Comparison of ENCODE assay signal across 2 cellular contexts in genomic region chr14:92956961-92957360, GRCh38.
TF ChIP-seq lines count a peak whose summit lies in the region.

No MANE protein-coding gene starts in this region.

TF ChIP-seq in IMR-90, 13 proteins besides CTCF, POLR2A, EP300 and RAD21:
- TF ChIP-seq CHD1 (IDR thresholded peaks at IDR 0.05; ENCODE audit: low read depth, low read length) (no peak), BHLHE40 (IDR thresholded peaks at IDR 0.05; ENCODE audit: low read depth, low read length) (no peak), RCOR1 (IDR thresholded peaks at IDR 0.05; ENCODE audit: insufficient replicate concordance, low read length) (no peak), NFE2L2 (IDR thresholded peaks at IDR 0.05; ENCODE audit: low read depth, low read length) (no peak), MAFK (IDR thresholded peaks at IDR 0.05; ENCODE audit: low read depth, low read length) (no peak), MXI1 (IDR thresholded peaks at IDR 0.05; ENCODE audit: borderline replicate concordance, low read depth, low read length) (no peak), MAZ (IDR thresholded peaks at IDR 0.05; ENCODE audit: borderline replicate concordance, low read depth, low read length) (no peak), RFX5 (IDR thresholded peaks at IDR 0.05; ENCODE audit: low read depth, low read length) (no peak), SMC3 (IDR thresholded peaks at IDR 0.05; ENCODE audit: low read depth, low read length) (no peak), CEBPB (IDR thresholded peaks at IDR 0.05; ENCODE audit: low read depth, low read length) (no peak), FOS (IDR thresholded peaks at IDR 0.05; ENCODE audit: low read depth, low read length) (no peak)
- TF ChIP-seq, protein P1, sequence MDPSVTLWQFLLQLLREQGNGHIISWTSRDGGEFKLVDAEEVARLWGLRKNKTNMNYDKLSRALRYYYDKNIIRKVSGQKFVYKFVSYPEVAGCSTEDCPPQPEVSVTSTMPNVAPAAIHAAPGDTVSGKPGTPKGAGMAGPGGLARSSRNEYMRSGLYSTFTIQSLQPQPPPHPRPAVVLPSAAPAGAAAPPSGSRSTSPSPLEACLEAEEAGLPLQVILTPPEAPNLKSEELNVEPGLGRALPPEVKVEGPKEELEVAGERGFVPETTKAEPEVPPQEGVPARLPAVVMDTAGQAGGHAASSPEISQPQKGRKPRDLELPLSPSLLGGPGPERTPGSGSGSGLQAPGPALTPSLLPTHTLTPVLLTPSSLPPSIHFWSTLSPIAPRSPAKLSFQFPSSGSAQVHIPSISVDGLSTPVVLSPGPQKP (IDR thresholded peaks at IDR 0.05; ENCODE audit: borderline replicate concordance, low read depth, low read length), result no peak
- TF ChIP-seq, protein P2, sequence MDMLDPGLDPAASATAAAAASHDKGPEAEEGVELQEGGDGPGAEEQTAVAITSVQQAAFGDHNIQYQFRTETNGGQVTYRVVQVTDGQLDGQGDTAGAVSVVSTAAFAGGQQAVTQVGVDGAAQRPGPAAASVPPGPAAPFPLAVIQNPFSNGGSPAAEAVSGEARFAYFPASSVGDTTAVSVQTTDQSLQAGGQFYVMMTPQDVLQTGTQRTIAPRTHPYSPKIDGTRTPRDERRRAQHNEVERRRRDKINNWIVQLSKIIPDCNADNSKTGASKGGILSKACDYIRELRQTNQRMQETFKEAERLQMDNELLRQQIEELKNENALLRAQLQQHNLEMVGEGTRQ (IDR thresholded peaks at IDR 0.05; ENCODE audit: low read depth, low read length), result no peak

TF ChIP-seq in HepG2, 621 proteins besides CTCF, POLR2A, EP300 and RAD21:
- TF ChIP-seq, protein P3, sequence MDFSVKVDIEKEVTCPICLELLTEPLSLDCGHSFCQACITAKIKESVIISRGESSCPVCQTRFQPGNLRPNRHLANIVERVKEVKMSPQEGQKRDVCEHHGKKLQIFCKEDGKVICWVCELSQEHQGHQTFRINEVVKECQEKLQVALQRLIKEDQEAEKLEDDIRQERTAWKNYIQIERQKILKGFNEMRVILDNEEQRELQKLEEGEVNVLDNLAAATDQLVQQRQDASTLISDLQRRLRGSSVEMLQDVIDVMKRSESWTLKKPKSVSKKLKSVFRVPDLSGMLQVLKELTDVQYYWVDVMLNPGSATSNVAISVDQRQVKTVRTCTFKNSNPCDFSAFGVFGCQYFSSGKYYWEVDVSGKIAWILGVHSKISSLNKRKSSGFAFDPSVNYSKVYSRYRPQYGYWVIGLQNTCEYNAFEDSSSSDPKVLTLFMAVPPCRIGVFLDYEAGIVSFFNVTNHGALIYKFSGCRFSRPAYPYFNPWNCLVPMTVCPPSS (IDR thresholded peaks at IDR 0.05), result no peak
- TF ChIP-seq SMC3 (IDR thresholded peaks at IDR 0.05; ENCODE audit: low read length) (no peak), KLF15 (CRISPR knock-in tag; IDR thresholded peaks at IDR 0.05; ENCODE audit: borderline replicate concordance) (no peak), NR2F2 (IDR thresholded peaks at IDR 0.05; ENCODE audit: borderline replicate concordance, low read depth) (no peak), ZNF660 (CRISPR knock-in tag; IDR thresholded peaks at IDR 0.05; ENCODE audit: borderline replicate concordance, low read depth) (no peak), ZNF564 (CRISPR knock-in tag; IDR thresholded peaks at IDR 0.05) (no peak), SIX4 (CRISPR knock-in tag; IDR thresholded peaks at IDR 0.05) (no peak), KLF11 (CRISPR knock-in tag; IDR thresholded peaks at IDR 0.05) (no peak), BRF2 (CRISPR knock-in tag; IDR thresholded peaks at IDR 0.05) (no peak), ZNF550 (CRISPR knock-in tag; IDR thresholded peaks at IDR 0.05; ENCODE audit: borderline replicate concordance) (no peak), ZMYM3 (CRISPR knock-in tag; IDR thresholded peaks at IDR 0.05) (no peak), ZNF362 (CRISPR knock-in tag; IDR thresholded peaks at IDR 0.05; ENCODE audit: borderline replicate concordance) (no peak), EED (CRISPR knock-in tag; IDR thresholded peaks at IDR 0.05) (no peak), GPN1 (CRISPR knock-in tag; IDR thresholded peaks at IDR 0.05; ENCODE audit: borderline replicate concordance) (no peak)
- TF ChIP-seq, protein P4, sequence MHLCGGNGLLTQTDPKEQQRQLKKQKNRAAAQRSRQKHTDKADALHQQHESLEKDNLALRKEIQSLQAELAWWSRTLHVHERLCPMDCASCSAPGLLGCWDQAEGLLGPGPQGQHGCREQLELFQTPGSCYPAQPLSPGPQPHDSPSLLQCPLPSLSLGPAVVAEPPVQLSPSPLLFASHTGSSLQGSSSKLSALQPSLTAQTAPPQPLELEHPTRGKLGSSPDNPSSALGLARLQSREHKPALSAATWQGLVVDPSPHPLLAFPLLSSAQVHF (CRISPR knock-in tag; IDR thresholded peaks at IDR 0.05), result no peak
